29 cellular contexts compared by ENCODE assay signal in genomic region chr3:21073561-21073960, GRCh38.
"Had no signal": no experiment of that assay in that cellular context is flagged by ENCODE, and none has a peak within 500 bp of the region (broad histone marks: within the 10 kb centered on the region; RNA-seq: fewer than 3 reads in every experiment).

No MANE protein-coding gene starts in this region.

- DNase-seq: hypothalamus; islet precursor cell; left ventricle myocardium inferior; mesendoderm; midbrain; mucosa of descending colon; naive thymus-derived CD4-positive, alpha-beta T cell; nucleus accumbens; pancreas; posterior cingulate gyrus; retina; right cardiac atrium; spleen; stimulated activated CD4-positive, alpha-beta T cell treated with anti-CD3 and anti-CD28 coated beads, Interleukin-1b, Interleukin-23, amount 100 ng/mL, for 48 hours; stimulated activated CD4-positive, alpha-beta T cell treated with anti-CD3 and anti-CD28 coated beads, Interleukin-2, amount 100 ng/mL, for 48 hours; stimulated activated CD4-positive, alpha-beta T cell treated with anti-CD3 and anti-CD28 coated beads, Interleukin-4, amount 100 ng/mL, for 4 hours; stimulated activated CD8-positive, alpha-beta memory T cell treated with anti-CD3 and anti-CD28 coated beads, Interleukin-4, amount 100 ng/mL, for 48 hours; stimulated activated naive CD4-positive, alpha-beta T cell treated with Interleukin-2 at 50 U/mL for 16 hours; stimulated activated naive CD8-positive, alpha-beta T cell treated with anti-CD3 and anti-CD28 coated beads, Interleukin-15, amount 100 ng/mL, for 72 hours; substantia nigra; upper lobe of left lung had no signal

- H3K27ac Mint-ChIP-seq: naive thymus-derived CD4-positive, alpha-beta T cell; natural killer cell treated with Interleukin-12 subunit alpha and Interleukin-12 subunit beta and Interleukin-15 and Interleukin-18, amount 100 ng/mL, for 72 hours; stimulated activated memory B cell treated with anti-CD40 and anti-IgM and Interleukin-4, amounts not matched to agents 10 μg/mL and 1 μg/mL and 100 μg/mL, for 72 hours; stimulated activated naive CD8-positive, alpha-beta T cell treated with anti-CD3 and anti-CD28 coated beads, Interleukin-15, amount 100 ng/mL, for 72 hours had no signal

- FAIRE-seq: pancreas had no signal

- H3K27me3 Mint-ChIP-seq: naive thymus-derived CD4-positive, alpha-beta T cell; natural killer cell treated with Interleukin-12 subunit alpha and Interleukin-12 subunit beta and Interleukin-15 and Interleukin-18, amount 100 ng/mL, for 72 hours; stimulated activated memory B cell treated with anti-CD40 and anti-IgM and Interleukin-4, amounts not matched to agents 10 μg/mL and 1 μg/mL and 100 μg/mL, for 72 hours; stimulated activated naive CD8-positive, alpha-beta T cell treated with anti-CD3 and anti-CD28 coated beads, Interleukin-15, amount 100 ng/mL, for 72 hours had no signal

- H3K4me3 ChIP-seq: left ventricle myocardium inferior, lung, mucosa of descending colon, pancreas, prostate gland, skin epidermis, spleen, tibial nerve, upper lobe of left lung, vagina had no signal

- H3K4me1 Mint-ChIP-seq: naive thymus-derived CD4-positive, alpha-beta T cell; neural crest cell; stimulated activated memory B cell treated with anti-CD40 and anti-IgM and Interleukin-4, amounts not matched to agents 10 μg/mL and 1 μg/mL and 100 μg/mL, for 72 hours; stimulated activated naive CD8-positive, alpha-beta T cell treated with anti-CD3 and anti-CD28 coated beads, Interleukin-15, amount 100 ng/mL, for 72 hours had no signal

- H3K27me3 ChIP-seq: pancreas, spleen, tibial nerve, upper lobe of left lung, vagina had no signal

- H3K36me3 Mint-ChIP-seq: naive thymus-derived CD4-positive, alpha-beta T cell; natural killer cell treated with Interleukin-12 subunit alpha and Interleukin-12 subunit beta and Interleukin-15 and Interleukin-18, amount 100 ng/mL, for 72 hours; stimulated activated memory B cell treated with anti-CD40 and anti-IgM and Interleukin-4, amounts not matched to agents 10 μg/mL and 1 μg/mL and 100 μg/mL, for 72 hours had no signal

- H3K27ac ChIP-seq: left ventricle myocardium inferior, pancreas, prostate gland, skin epidermis, spleen, tibial nerve, upper lobe of left lung, vagina had no signal

- H3K4me1 ChIP-seq: left ventricle myocardium inferior, pancreas, prostate gland, spleen, tibial nerve, upper lobe of left lung, vagina had no signal

- H3K36me3 ChIP-seq: left ventricle myocardium inferior, pancreas, prostate gland, spleen, tibial nerve, upper lobe of left lung, vagina had no signal

- H3K4me3 Mint-ChIP-seq: naive thymus-derived CD4-positive, alpha-beta T cell; natural killer cell treated with Interleukin-12 subunit alpha and Interleukin-12 subunit beta and Interleukin-15 and Interleukin-18, amount 100 ng/mL, for 72 hours; neural crest cell; stimulated activated memory B cell treated with anti-CD40 and anti-IgM and Interleukin-4, amounts not matched to agents 10 μg/mL and 1 μg/mL and 100 μg/mL, for 72 hours; stimulated activated naive CD8-positive, alpha-beta T cell treated with anti-CD3 and anti-CD28 coated beads, Interleukin-15, amount 100 ng/mL, for 72 hours had no signal

- H3K9me3 ChIP-seq: pancreas, prostate gland, tibial nerve, upper lobe of left lung, vagina had no signal
